In genomic region chr5:28967848-28968247, GRCh38 we compare ENCODE assay signal across 26 cellular contexts.
"Had no signal": no experiment of that assay in that cellular context is flagged by ENCODE, and none has a peak within 500 bp of the region (broad histone marks: within the 10 kb centered on the region; RNA-seq: fewer than 3 reads in every experiment).

No MANE protein-coding gene starts in this region.

- H3K27me3 ChIP-seq: brain microvascular endothelial cell, esophagus muscularis mucosa, foreskin keratinocyte, heart left ventricle, right atrium auricular region, spleen, suprapubic skin, tibial artery, upper lobe of right lung had no signal

- H3K36me3 Mint-ChIP-seq: naive thymus-derived CD8-positive, alpha-beta T cell had no signal

- H3K27ac ChIP-seq: brain microvascular endothelial cell, esophagus muscularis mucosa, foreskin keratinocyte, heart left ventricle, right atrium auricular region, spleen, suprapubic skin, tibial artery, upper lobe of right lung had no signal

- FAIRE-seq: astrocyte had no signal

- H3K4me3 ChIP-seq: esophagus muscularis mucosa, heart left ventricle, right atrium auricular region, spleen, suprapubic skin, tibial artery, upper lobe of right lung had no signal

- H3K36me3 ChIP-seq: brain microvascular endothelial cell, esophagus muscularis mucosa, heart left ventricle, right atrium auricular region, spleen, suprapubic skin, tibial artery, upper lobe of right lung had no signal

- H3K27me3 Mint-ChIP-seq: activated CD4-positive, alpha-beta memory T cell treated with anti-CD3 and anti-CD28 coated beads, Interleukin-2, amount 10 ng/mL, durations not matched to agents 7 days and 5 days; activated CD4-positive, alpha-beta T cell treated with anti-CD3 and anti-CD28 coated beads, Interleukin-2, amount 10 ng/mL, durations not matched to agents 7 days and 5 days; activated T-cell treated with anti-CD3 and anti-CD28 coated beads, Interleukin-2, amount 50 U/mL, for 24 hours; activated T-helper 17 cell treated with anti-CD3 and anti-CD28 coated beads, Interleukin-2, amount 50 U/mL, for 72 hours; effector memory CD8-positive, alpha-beta T cell; naive thymus-derived CD8-positive, alpha-beta T cell had no signal

- H3K4me1 ChIP-seq: esophagus muscularis mucosa, foreskin keratinocyte, heart left ventricle, right atrium auricular region, spleen, suprapubic skin, tibial artery, upper lobe of right lung had no signal

- H3K4me3 Mint-ChIP-seq: activated CD4-positive, alpha-beta memory T cell treated with anti-CD3 and anti-CD28 coated beads, Interleukin-2, amount 10 ng/mL, durations not matched to agents 7 days and 5 days; activated CD4-positive, alpha-beta T cell treated with anti-CD3 and anti-CD28 coated beads, Interleukin-2, amount 10 ng/mL, durations not matched to agents 7 days and 5 days; activated T-cell treated with anti-CD3 and anti-CD28 coated beads, Interleukin-2, amount 50 U/mL, for 24 hours; activated T-helper 17 cell treated with anti-CD3 and anti-CD28 coated beads, Interleukin-2, amount 50 U/mL, for 72 hours; effector memory CD8-positive, alpha-beta T cell; naive thymus-derived CD8-positive, alpha-beta T cell; neural crest cell had no signal

- ATAC-seq: activated T-helper 17 cell treated with anti-CD3 and anti-CD28 coated beads, Interleukin-2, amount 50 U/mL, for 72 hours; effector memory CD8-positive, alpha-beta T cell; foreskin keratinocyte; heart left ventricle; naive thymus-derived CD8-positive, alpha-beta T cell; upper lobe of right lung had no signal

- H3K4me1 Mint-ChIP-seq: activated CD4-positive, alpha-beta memory T cell treated with anti-CD3 and anti-CD28 coated beads, Interleukin-2, amount 10 ng/mL, durations not matched to agents 7 days and 5 days; activated CD4-positive, alpha-beta T cell treated with anti-CD3 and anti-CD28 coated beads, Interleukin-2, amount 10 ng/mL, durations not matched to agents 7 days and 5 days; activated T-helper 17 cell treated with anti-CD3 and anti-CD28 coated beads, Interleukin-2, amount 50 U/mL, for 72 hours; naive thymus-derived CD8-positive, alpha-beta T cell; neural crest cell had no signal

- DNase-seq: activated CD4-positive, alpha-beta memory T cell treated with anti-CD3 and anti-CD28 coated beads, Interleukin-2, amount 10 ng/mL, durations not matched to agents 7 days and 5 days; activated CD4-positive, alpha-beta T cell treated with anti-CD3 and anti-CD28 coated beads for 1 hour; activated CD4-positive, alpha-beta T cell treated with anti-CD3 and anti-CD28 coated beads, Interleukin-2, amount 10 ng/mL, durations not matched to agents 7 days and 5 days; activated CD8-positive, alpha-beta memory T cell treated with anti-CD3 and anti-CD28 coated beads, Interleukin-2, amount 50 U/mL, for 48 hours; activated gamma-delta T cell treated with Interleukin-2 at 50 U/mL for 16 hours; activated naive CD4-positive, alpha-beta T cell treated with anti-CD3 and anti-CD28 coated beads, Interleukin-2, amount 50 U/mL, for 16 hours; activated T-cell treated with anti-CD3 and anti-CD28 coated beads, Interleukin-2, amount 50 U/mL, for 24 hours; amniotic stem cell; brain microvascular endothelial cell; cortex of kidney; effector memory CD8-positive, alpha-beta T cell; foreskin keratinocyte; heart left ventricle; hypothalamus; midbrain; naive thymus-derived CD8-positive, alpha-beta T cell; spleen; stimulated activated naive CD4-positive, alpha-beta T cell; tibial artery; upper lobe of right lung had no signal
